Comparison of ENCODE assay signal across 1 cellular context in genomic region chr14:24178399-24179178, GRCh38.
TF ChIP-seq lines count a peak whose summit lies in the region.

No MANE protein-coding gene starts in this region.

TF ChIP-seq in HCT116, 20 proteins besides CTCF, POLR2A, EP300 and RAD21:
- TF ChIP-seq MAX (IDR thresholded peaks at IDR 0.05) (no peak), CEBPB (IDR thresholded peaks at IDR 0.05; ENCODE audit: low read depth) (no peak), SRF (IDR thresholded peaks at IDR 0.05; ENCODE audit: low read depth) (no peak), EZH2 (IDR thresholded peaks at IDR 0.05) (no peak), ZFX (IDR thresholded peaks at IDR 0.05) (no peak), TCF7L2 (IDR thresholded peaks at IDR 0.05; ENCODE audit: borderline replicate concordance, extremely low read depth, insufficient read depth, insufficient read length) (no peak), EGR1 (IDR thresholded peaks at IDR 0.05; ENCODE audit: low read depth) (no peak), CBX3 (IDR thresholded peaks at IDR 0.05; ENCODE audit: low read depth) (no peak), REST (IDR thresholded peaks at IDR 0.05; ENCODE audit: low read depth) (no peak), ZBTB33 (IDR thresholded peaks at IDR 0.05; ENCODE audit: extremely low read depth, insufficient replicate concordance, low read length) (no peak), ELF1 (IDR thresholded peaks at IDR 0.05; ENCODE audit: borderline replicate concordance, low read depth) (no peak), ATF3 (IDR thresholded peaks at IDR 0.05) (no peak), ZNF274 (IDR thresholded peaks at IDR 0.05; ENCODE audit: low read depth, low read length) (no peak), FOSL1 (IDR thresholded peaks at IDR 0.05; ENCODE audit: low read depth) (no peak), JUND (IDR thresholded peaks at IDR 0.05) (no peak), YY1 (IDR thresholded peaks at IDR 0.05; ENCODE audit: extremely low read depth, insufficient replicate concordance, low read depth, low read length) (no peak), SP1 (IDR thresholded peaks at IDR 0.05; ENCODE audit: low read depth) (no peak), EZH2phosphoT487 (IDR thresholded peaks at IDR 0.05; ENCODE audit: borderline replicate concordance) (no peak), POLR2AphosphoS5 (IDR thresholded peaks at IDR 0.05; ENCODE audit: low read depth, low read length) (no peak), SIN3A (IDR thresholded peaks at IDR 0.05; ENCODE audit: low read depth) (no peak)
